1 cellular context compared by ENCODE assay signal in the genomic region with DNA sequence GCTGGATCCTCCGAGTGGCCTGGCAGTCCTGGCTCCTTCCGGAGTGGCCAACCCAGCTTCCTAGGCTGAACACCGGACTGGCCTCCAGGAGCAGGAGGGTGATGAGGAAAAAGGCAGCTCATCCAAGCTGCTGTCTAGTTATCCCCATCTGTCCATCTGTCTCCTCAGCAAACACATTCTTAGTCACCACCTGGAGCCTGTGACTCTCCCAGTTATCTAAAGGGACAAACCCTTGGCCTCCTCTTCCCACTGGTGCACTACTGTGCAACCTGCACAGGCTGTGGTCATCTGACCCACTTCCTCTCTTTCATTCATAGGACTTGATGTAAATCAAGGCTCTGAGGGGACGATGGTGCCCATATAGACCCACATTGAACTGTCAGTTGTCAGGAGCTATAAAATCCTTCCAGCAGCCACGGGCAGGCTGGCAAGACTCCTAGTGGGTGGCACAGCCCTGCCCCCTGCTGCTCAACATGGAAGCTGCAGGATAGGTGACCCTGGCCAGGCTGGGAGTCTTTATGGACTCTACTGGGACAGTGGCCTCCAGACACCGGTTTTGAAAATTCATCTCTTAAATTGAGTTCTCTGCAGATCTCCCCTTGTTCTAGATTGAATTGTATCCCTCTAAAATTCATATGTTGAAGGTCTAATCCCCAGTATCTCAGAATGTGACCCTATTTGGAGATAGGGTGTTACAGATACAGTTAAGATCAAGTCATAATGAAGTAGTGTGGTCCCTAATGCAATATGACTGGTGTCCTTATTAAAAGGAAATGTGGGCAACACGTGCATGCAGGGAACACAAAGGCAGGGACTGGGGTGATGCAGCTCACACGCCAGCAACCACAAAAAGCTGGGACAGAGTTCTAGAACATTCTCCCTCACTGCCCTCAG.
TF ChIP-seq lines count a peak whose summit lies in the region.

No MANE protein-coding gene starts in this region.

TF ChIP-seq in endothelial cell of umbilical vein, 7 proteins besides CTCF, POLR2A, EP300 and RAD21 (continued from another document):
- TF ChIP-seq, protein P1, sequence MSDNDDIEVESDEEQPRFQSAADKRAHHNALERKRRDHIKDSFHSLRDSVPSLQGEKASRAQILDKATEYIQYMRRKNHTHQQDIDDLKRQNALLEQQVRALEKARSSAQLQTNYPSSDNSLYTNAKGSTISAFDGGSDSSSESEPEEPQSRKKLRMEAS (IDR thresholded peaks at IDR 0.05; ENCODE audit: insufficient read depth, insufficient read length) = no peak
- no peak for TF ChIP-seq GATA2 (IDR thresholded peaks at IDR 0.05; ENCODE audit: insufficient read depth, insufficient read length, low read depth, low read length)
- no peak for TF ChIP-seq POLR2AphosphoS5 (IDR thresholded peaks at IDR 0.05; ENCODE audit: insufficient read depth, low read depth, low read length)
- TF ChIP-seq FOS (IDR thresholded peaks at IDR 0.05; ENCODE audit: borderline replicate concordance, insufficient read depth, low read length) = no peak
- TF ChIP-seq MYC (IDR thresholded peaks at IDR 0.05; ENCODE audit: low read depth, low read length) = no peak
